In the genomic region with DNA sequence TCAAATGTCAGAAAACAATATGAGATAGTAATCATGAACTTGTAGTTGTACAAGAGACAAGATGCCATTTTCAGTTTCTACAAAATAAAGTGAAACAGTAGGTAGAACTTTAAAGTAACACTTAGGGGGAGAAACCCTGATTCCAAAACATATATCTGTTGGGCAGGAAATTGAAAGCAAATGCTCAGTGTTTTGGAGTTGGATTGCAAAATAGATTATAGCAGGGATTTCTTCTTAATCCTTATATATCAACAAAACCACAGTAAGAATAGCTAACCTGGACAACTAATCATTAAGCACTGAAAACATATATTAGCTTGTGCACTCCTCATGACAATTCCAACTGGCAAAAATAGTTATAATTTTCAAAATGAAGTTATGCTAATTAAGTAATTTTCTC, we compare ENCODE assay signal across 1 cellular context.
TF ChIP-seq lines count a peak whose summit lies in the region.

No MANE protein-coding gene starts in this region.

TF ChIP-seq in SK-N-SH treated with all-trans-retinoic acid at 6 μM for 48 hours, 23 proteins besides CTCF, POLR2A, EP300 and RAD21 (continued from another document):
- TF ChIP-seq, protein P1, sequence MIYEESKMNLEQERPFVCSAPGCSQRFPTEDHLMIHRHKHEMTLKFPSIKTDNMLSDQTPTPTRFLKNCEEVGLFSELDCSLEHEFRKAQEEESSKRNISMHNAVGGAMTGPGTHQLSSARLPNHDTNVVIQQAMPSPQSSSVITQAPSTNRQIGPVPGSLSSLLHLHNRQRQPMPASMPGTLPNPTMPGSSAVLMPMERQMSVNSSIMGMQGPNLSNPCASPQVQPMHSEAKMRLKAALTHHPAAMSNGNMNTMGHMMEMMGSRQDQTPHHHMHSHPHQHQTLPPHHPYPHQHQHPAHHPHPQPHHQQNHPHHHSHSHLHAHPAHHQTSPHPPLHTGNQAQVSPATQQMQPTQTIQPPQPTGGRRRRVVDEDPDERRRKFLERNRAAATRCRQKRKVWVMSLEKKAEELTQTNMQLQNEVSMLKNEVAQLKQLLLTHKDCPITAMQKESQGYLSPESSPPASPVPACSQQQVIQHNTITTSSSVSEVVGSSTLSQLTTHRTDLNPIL (CRISPR knock-in tag; IDR thresholded peaks at IDR 0.05; ENCODE audit: low read depth): no peak
- TF ChIP-seq RARB (CRISPR knock-in tag; IDR thresholded peaks at IDR 0.05): no peak
- no peak for TF ChIP-seq PPARA (CRISPR knock-in tag; IDR thresholded peaks at IDR 0.05; ENCODE audit: borderline replicate concordance)
- no peak for TF ChIP-seq TCF4 (CRISPR knock-in tag; IDR thresholded peaks at IDR 0.05; ENCODE audit: borderline replicate concordance)
- no peak for TF ChIP-seq ZC3H10 (CRISPR knock-in tag; IDR thresholded peaks at IDR 0.05)
- TF ChIP-seq ZNF565 (CRISPR knock-in tag; conservative IDR thresholded peaks at IDR 0.05; ENCODE audit: low read depth): no peak
- TF ChIP-seq, protein P2, sequence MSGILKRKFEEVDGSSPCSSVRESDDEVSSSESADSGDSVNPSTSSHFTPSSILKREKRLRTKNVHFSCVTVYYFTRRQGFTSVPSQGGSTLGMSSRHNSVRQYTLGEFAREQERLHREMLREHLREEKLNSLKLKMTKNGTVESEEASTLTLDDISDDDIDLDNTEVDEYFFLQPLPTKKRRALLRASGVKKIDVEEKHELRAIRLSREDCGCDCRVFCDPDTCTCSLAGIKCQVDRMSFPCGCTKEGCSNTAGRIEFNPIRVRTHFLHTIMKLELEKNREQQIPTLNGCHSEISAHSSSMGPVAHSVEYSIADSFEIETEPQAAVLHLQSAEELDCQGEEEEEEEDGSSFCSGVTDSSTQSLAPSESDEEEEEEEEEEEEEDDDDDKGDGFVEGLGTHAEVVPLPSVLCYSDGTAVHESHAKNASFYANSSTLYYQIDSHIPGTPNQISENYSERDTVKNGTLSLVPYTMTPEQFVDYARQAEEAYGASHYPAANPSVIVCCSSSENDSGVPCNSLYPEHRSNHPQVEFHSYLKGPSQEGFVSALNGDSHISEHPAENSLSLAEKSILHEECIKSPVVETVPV (CRISPR knock-in tag; IDR thresholded peaks at IDR 0.05): no peak
- TF ChIP-seq ARNTL (CRISPR knock-in tag; IDR thresholded peaks at IDR 0.05; ENCODE audit: borderline replicate concordance, low read depth): no peak
- TF ChIP-seq, protein P3, sequence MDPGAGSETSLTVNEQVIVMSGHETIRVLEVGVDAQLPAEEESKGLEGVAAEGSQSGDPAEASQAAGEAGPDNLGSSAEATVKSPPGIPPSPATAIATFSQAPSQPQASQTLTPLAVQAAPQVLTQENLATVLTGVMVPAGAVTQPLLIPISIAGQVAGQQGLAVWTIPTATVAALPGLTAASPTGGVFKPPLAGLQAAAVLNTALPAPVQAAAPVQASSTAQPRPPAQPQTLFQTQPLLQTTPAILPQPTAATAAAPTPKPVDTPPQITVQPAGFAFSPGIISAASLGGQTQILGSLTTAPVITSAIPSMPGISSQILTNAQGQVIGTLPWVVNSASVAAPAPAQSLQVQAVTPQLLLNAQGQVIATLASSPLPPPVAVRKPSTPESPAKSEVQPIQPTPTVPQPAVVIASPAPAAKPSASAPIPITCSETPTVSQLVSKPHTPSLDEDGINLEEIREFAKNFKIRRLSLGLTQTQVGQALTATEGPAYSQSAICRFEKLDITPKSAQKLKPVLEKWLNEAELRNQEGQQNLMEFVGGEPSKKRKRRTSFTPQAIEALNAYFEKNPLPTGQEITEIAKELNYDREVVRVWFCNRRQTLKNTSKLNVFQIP (CRISPR knock-in tag; IDR thresholded peaks at IDR 0.05; ENCODE audit: borderline replicate concordance, low read depth): no peak
- no peak for TF ChIP-seq ESRRG (CRISPR knock-in tag; IDR thresholded peaks at IDR 0.05)
- TF ChIP-seq SNAI2 (CRISPR knock-in tag; IDR thresholded peaks at IDR 0.05): no peak
- no peak for TF ChIP-seq BACH2 (CRISPR knock-in tag; IDR thresholded peaks at IDR 0.05; ENCODE audit: borderline replicate concordance)
- no peak for TF ChIP-seq ZNF70 (CRISPR knock-in tag; IDR thresholded peaks at IDR 0.05)
- no peak for TF ChIP-seq ZFP3 (CRISPR knock-in tag; IDR thresholded peaks at IDR 0.05)
- TF ChIP-seq, protein P4, sequence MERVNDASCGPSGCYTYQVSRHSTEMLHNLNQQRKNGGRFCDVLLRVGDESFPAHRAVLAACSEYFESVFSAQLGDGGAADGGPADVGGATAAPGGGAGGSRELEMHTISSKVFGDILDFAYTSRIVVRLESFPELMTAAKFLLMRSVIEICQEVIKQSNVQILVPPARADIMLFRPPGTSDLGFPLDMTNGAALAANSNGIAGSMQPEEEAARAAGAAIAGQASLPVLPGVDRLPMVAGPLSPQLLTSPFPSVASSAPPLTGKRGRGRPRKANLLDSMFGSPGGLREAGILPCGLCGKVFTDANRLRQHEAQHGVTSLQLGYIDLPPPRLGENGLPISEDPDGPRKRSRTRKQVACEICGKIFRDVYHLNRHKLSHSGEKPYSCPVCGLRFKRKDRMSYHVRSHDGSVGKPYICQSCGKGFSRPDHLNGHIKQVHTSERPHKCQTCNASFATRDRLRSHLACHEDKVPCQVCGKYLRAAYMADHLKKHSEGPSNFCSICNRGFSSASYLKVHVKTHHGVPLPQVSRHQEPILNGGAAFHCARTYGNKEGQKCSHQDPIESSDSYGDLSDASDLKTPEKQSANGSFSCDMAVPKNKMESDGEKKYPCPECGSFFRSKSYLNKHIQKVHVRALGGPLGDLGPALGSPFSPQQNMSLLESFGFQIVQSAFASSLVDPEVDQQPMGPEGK (CRISPR knock-in tag; IDR thresholded peaks at IDR 0.05; ENCODE audit: borderline replicate concordance): no peak
- TF ChIP-seq CSDC2 (CRISPR knock-in tag; IDR thresholded peaks at IDR 0.05): no peak
- TF ChIP-seq ISL1 (CRISPR knock-in tag; IDR thresholded peaks at IDR 0.05): no peak
- no peak for TF ChIP-seq OSR1 (CRISPR knock-in tag; IDR thresholded peaks at IDR 0.05)
